18 cellular contexts compared by ENCODE assay signal in the genomic region with DNA sequence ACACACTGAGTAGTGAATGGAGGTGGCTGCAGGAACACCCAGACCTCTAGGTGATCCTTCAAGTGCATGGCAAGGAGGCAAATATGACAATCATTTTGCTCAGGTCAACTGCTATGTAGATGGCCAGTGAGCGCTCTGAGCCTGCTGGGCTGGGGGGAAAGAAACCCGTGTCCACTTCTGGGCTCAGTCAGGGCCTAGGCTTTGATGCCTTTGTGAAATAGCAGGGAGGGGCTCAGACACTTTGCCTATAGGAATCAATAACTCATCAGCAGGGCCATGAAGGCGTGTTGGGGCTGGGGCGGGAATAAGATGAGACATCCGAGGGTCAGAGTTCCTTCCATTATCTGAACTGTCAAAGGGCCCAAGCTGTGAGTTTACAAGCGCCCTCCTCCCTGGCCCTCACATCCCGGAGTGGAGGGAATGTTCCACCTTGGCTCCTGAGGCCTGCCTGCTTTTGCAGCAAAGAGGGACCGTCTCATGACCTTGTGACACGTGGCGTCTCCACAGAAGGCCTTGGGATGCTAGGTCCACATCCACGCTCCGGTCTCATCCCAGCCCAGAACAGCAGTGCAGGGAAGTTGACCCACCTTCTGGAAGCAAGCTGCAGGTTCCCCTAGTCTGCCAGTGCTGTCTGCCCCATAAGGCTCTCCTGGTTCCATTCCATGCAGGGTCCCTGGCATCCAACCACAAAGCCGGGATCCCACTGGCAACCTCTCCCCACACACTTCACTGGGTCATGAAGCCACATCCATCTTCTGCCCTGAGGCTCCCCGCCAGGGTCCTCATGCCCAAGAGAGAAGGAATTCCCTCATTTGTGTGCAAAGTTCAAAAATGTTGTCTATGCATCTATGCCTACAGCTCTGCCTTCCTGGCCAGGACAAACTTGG.
DNase-seq lines count a peak whose midpoint lies in the region; ATAC-seq and TF ChIP-seq lines count a peak whose summit lies in the region.
"Had no signal": no experiment of that assay in that cellular context is flagged by ENCODE, and none has a peak within 500 bp of the region (broad histone marks: within the 10 kb centered on the region; RNA-seq: fewer than 3 reads in every experiment).

No MANE protein-coding gene starts in this region.

- no peak for TF ChIP-seq EP300 in suprapubic skin (IDR thresholded peaks at IDR 0.05)

- H3K36me3 Mint-ChIP-seq in activated naive CD8-positive, alpha-beta T cell treated with anti-CD3 and anti-CD28 coated beads, Interleukin-2, amount 10 ng/mL, durations not matched to agents 7 days and 5 days, result peaks cover 34% of the 10 kb centered on the region
- H3K36me3 Mint-ChIP-seq in activated naive CD8-positive, alpha-beta T cell treated with anti-CD3 and anti-CD28 coated beads for 36 hours, result peaks cover 22% of the 10 kb centered on the region

- POLR2A ChIA-PET in activated naive CD8-positive, alpha-beta T cell treated with anti-CD3 and anti-CD28 coated beads, Interleukin-2, amount 10 ng/mL, durations not matched to agents 7 days and 5 days (lab: Charles Lee), result no interaction called here

- no peaks in the 10 kb centered on the region for H3K27me3 Mint-ChIP-seq in activated naive CD8-positive, alpha-beta T cell treated with anti-CD3 and anti-CD28 coated beads, Interleukin-2, amount 10 ng/mL, durations not matched to agents 7 days and 5 days
- H3K27me3 Mint-ChIP-seq in activated naive CD8-positive, alpha-beta T cell treated with anti-CD3 and anti-CD28 coated beads for 36 hours, result no peaks in the 10 kb centered on the region
- H3K27me3 Mint-ChIP-seq: naive thymus-derived CD4-positive, alpha-beta T cell; T-helper 17 cell had no signal

- no peak for ATAC-seq in activated naive CD8-positive, alpha-beta T cell treated with anti-CD3 and anti-CD28 coated beads, Interleukin-2, amount 10 ng/mL, durations not matched to agents 7 days and 5 days (ENCODE audit: low read depth)
- no peak for ATAC-seq in GM21515 (IDR thresholded peaks at IDR 0.05; ENCODE audit: unreplicated experiment)
- ATAC-seq: body of pancreas; naive thymus-derived CD4-positive, alpha-beta T cell; psoas muscle; T-helper 17 cell had no signal

- peak overlapping the region; percentile 70 for H3K27ac Mint-ChIP-seq in activated naive CD8-positive, alpha-beta T cell treated with anti-CD3 and anti-CD28 coated beads, Interleukin-2, amount 10 ng/mL, durations not matched to agents 7 days and 5 days
- H3K27ac Mint-ChIP-seq in activated naive CD8-positive, alpha-beta T cell treated with anti-CD3 and anti-CD28 coated beads for 36 hours, result no peak overlapping the region
- H3K27ac Mint-ChIP-seq: T-helper 17 cell had no signal

- peaks cover 36 to 95% (median 40%) of the 10 kb centered on the region in 3 donors for H3K4me1 ChIP-seq in esophagus squamous epithelium
- peaks cover 95% of the 10 kb centered on the region for H3K4me1 ChIP-seq in suprapubic skin

- H3K4me1 Mint-ChIP-seq in activated naive CD8-positive, alpha-beta T cell treated with anti-CD3 and anti-CD28 coated beads, Interleukin-2, amount 10 ng/mL, durations not matched to agents 7 days and 5 days, result peaks cover 26% of the 10 kb centered on the region
- H3K4me1 Mint-ChIP-seq in activated naive CD8-positive, alpha-beta T cell treated with anti-CD3 and anti-CD28 coated beads for 36 hours, result peaks cover 27% of the 10 kb centered on the region

- TF ChIP-seq POLR2A in NB4 (IDR thresholded peaks at IDR 0.05; ENCODE audit: extremely low read depth, insufficient read length) (peak; percentile 18), esophagus squamous epithelium (IDR thresholded peaks at IDR 0.05) (no peak), suprapubic skin (IDR thresholded peaks at IDR 0.05) (no peak)

- DNase-seq in activated naive CD8-positive, alpha-beta T cell treated with anti-CD3 and anti-CD28 coated beads, Interleukin-2, amount 10 ng/mL, durations not matched to agents 7 days and 5 days, result no peak
- DNase-seq in activated naive CD8-positive, alpha-beta T cell treated with anti-CD3 and anti-CD28 coated beads for 36 hours, result no peak
- no peak for DNase-seq in NB4 (ENCODE audit: low read depth)
- DNase-seq in esophagus squamous epithelium (lab: John Stamatoyannopoulos, UW), result no peak
- DNase-seq in suprapubic skin (ENCODE audit: low spot score in 2 of 2), result peak; percentile 56 to 67
- DNase-seq in hypothalamus (lab: John Stamatoyannopoulos, UW), result no peak
- no peak for DNase-seq in NCI-H510A treated with DMSO at 0.1 percent for 48 hours (lab: John Stamatoyannopoulos, UW)
- DNase-seq: body of pancreas; immature natural killer cell; MM.1S; naive thymus-derived CD4-positive, alpha-beta T cell; NCI-H1694 treated with DMSO at 0.1 percent for 48 hours; NCI-H446 treated with DMSO at 0.1 percent for 48 hours; psoas muscle; stimulated activated naive CD4-positive, alpha-beta T cell; T-helper 17 cell had no signal

- H3K36me3 ChIP-seq in esophagus squamous epithelium (peaks cover 0 to 7% (median 0%) of the 10 kb centered on the region in 3 donors), suprapubic skin (peaks cover 10% of the 10 kb centered on the region)

- H3K9me3 Mint-ChIP-seq in activated naive CD8-positive, alpha-beta T cell treated with anti-CD3 and anti-CD28 coated beads, Interleukin-2, amount 10 ng/mL, durations not matched to agents 7 days and 5 days, result no peaks in the 10 kb centered on the region
- no peaks in the 10 kb centered on the region for H3K9me3 Mint-ChIP-seq in activated naive CD8-positive, alpha-beta T cell treated with anti-CD3 and anti-CD28 coated beads for 36 hours
- H3K9me3 Mint-ChIP-seq: immature natural killer cell; naive thymus-derived CD4-positive, alpha-beta T cell had no signal

- H3K4me3 ChIP-seq in NB4 (ENCODE audit: low read depth, low read length) (no peak overlapping the region), esophagus squamous epithelium (no peak overlapping the region), suprapubic skin (no peak overlapping the region)
- H3K4me3 ChIP-seq: body of pancreas, lung, psoas muscle had no signal

- H3K27me3 ChIP-seq in esophagus squamous epithelium, result no peaks in the 10 kb centered on the region
- H3K27me3 ChIP-seq in suprapubic skin, result no peaks in the 10 kb centered on the region
- H3K27me3 ChIP-seq: body of pancreas had no signal

- H3K27ac ChIP-seq in esophagus squamous epithelium, result peak overlapping the region; percentile 46 to 65 (median 53)
- H3K27ac ChIP-seq in suprapubic skin, result peak overlapping the region; percentile 51
- H3K27ac ChIP-seq: body of pancreas, psoas muscle had no signal

- TF ChIP-seq CTCF in NB4 (IDR thresholded peaks at IDR 0.05; ENCODE audit: low read depth, low read length) (no peak), esophagus squamous epithelium (IDR thresholded peaks at IDR 0.05) (no peak), suprapubic skin (IDR thresholded peaks at IDR 0.05) (no peak)

- WGBS in esophagus squamous epithelium, 2 donors, result 69 to 88% methylated on average over 5 to 8 of the region's 14 CpGs
- WGBS in suprapubic skin, result 90% methylated on average over 12 of the region's 14 CpGs

- H3K9me3 ChIP-seq in esophagus squamous epithelium, result no peaks in the 10 kb centered on the region
- H3K9me3 ChIP-seq in suprapubic skin, result no peaks in the 10 kb centered on the region
- H3K9me3 ChIP-seq: body of pancreas, psoas muscle had no signal

- intact Hi-C loops in esophagus squamous epithelium (cut with DNase I), result no loop called here

- H3K4me3 Mint-ChIP-seq in activated naive CD8-positive, alpha-beta T cell treated with anti-CD3 and anti-CD28 coated beads, Interleukin-2, amount 10 ng/mL, durations not matched to agents 7 days and 5 days, result no peak overlapping the region
- H3K4me3 Mint-ChIP-seq in activated naive CD8-positive, alpha-beta T cell treated with anti-CD3 and anti-CD28 coated beads for 36 hours, result no peak overlapping the region
- H3K4me3 Mint-ChIP-seq: immature natural killer cell; naive thymus-derived CD4-positive, alpha-beta T cell had no signal

Comparison
In these comparisons a context has a peak if more than half of its experiments do, and no peak if none do; other contexts are left out.
1. DNase-seq: peak in suprapubic skin (2 of 2); none in activated naive CD8-positive, alpha-beta T cell treated with anti-CD3 and anti-CD28 coated beads, Interleukin-2, amount 10 ng/mL, durations not matched to agents 7 days and 5 days (single experiment), activated naive CD8-positive, alpha-beta T cell treated with anti-CD3 and anti-CD28 coated beads for 36 hours (single experiment), NB4 (single experiment), esophagus squamous epithelium (single experiment), hypothalamus (0 of 51) and NCI-H510A treated with DMSO at 0.1 percent for 48 hours (single experiment).